In genomic region chr17:75064867-75065561, GRCh38 we compare ENCODE assay signal across 1 cellular context.
TF ChIP-seq lines count a peak whose summit lies in the region.

No MANE protein-coding gene starts in this region.

TF ChIP-seq in HepG2, 621 proteins besides CTCF, POLR2A, EP300 and RAD21:
- TF ChIP-seq ZNF607 (CRISPR knock-in tag; IDR thresholded peaks at IDR 0.05; ENCODE audit: borderline replicate concordance) (no peak), STAG1 (CRISPR knock-in tag; IDR thresholded peaks at IDR 0.05) (0 out of 2 replicates have a peak, but pooled peaks have one; percentile 8)
TF ChIP-seq in HepG2: peak in this region for 1.
